1 cellular context compared by ENCODE assay signal in the genomic region with DNA sequence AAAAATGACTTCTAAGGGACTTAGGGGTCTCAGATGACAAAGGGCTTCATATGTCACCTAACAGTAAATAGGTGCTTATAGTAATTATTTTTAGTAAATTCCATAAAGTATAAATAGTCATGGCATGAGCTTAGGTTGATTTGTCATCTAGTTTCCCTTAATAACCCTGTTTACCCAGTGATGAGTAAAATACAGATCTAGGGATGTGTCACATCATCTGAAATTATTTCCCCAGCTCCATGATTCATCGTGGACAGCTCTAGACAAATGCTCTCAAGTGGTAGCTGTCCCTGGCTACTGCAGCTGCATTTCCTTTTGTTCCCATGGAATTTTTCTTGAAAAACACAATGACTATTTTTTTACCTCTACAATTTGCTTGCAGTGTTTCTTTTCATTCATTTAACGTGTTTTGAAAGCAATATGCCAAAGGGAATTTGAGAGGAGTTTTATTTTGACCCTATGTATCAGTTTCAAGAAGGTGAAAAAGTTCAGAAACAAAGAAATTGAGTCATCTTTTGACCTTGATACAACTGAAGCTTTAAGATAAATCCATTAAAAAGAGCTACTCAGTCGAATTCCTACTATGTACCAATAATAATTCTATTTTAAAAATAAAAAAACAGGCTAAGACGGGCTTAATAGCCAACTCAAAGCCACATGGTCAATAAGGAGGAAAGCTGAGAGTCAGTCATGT.
TF ChIP-seq lines count a peak whose summit lies in the region.

No MANE protein-coding gene starts in this region.

TF ChIP-seq in GM12878, 131 proteins besides CTCF, POLR2A, EP300 and RAD21 (continued from another document):
- TF ChIP-seq, protein P1, sequence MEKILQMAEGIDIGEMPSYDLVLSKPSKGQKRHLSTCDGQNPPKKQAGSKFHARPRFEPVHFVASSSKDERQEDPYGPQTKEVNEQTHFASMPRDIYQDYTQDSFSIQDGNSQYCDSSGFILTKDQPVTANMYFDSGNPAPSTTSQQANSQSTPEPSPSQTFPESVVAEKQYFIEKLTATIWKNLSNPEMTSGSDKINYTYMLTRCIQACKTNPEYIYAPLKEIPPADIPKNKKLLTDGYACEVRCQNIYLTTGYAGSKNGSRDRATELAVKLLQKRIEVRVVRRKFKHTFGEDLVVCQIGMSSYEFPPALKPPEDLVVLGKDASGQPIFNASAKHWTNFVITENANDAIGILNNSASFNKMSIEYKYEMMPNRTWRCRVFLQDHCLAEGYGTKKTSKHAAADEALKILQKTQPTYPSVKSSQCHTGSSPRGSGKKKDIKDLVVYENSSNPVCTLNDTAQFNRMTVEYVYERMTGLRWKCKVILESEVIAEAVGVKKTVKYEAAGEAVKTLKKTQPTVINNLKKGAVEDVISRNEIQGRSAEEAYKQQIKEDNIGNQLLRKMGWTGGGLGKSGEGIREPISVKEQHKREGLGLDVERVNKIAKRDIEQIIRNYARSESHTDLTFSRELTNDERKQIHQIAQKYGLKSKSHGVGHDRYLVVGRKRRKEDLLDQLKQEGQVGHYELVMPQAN (conservative IDR thresholded peaks at IDR 0.05): no peak
- TF ChIP-seq SUZ12 (IDR thresholded peaks at IDR 0.05; ENCODE audit: unreplicated experiment): no peak
- no peak for TF ChIP-seq SIN3A (IDR thresholded peaks at IDR 0.05; ENCODE audit: low read depth, low read length)
- TF ChIP-seq EED (IDR thresholded peaks at IDR 0.05; ENCODE audit: low read depth): peak; percentile 95
- no peak for TF ChIP-seq RELA (IDR thresholded peaks at IDR 0.05; ENCODE audit: borderline replicate concordance, partially characterized antibody)
- no peak for TF ChIP-seq KAT2A (conservative IDR thresholded peaks at IDR 0.05; ENCODE audit: control insufficient read depth, low read depth, low read length)
- TF ChIP-seq RCOR1 (conservative IDR thresholded peaks at IDR 0.05; ENCODE audit: low read depth, low read length): no peak
- no peak for TF ChIP-seq SREBF1 (IDR thresholded peaks at IDR 0.05; ENCODE audit: low read length)
- no peak for TF ChIP-seq USF2 (IDR thresholded peaks at IDR 0.05; ENCODE audit: borderline replicate concordance, low read depth, low read length)
- TF ChIP-seq, protein P2, sequence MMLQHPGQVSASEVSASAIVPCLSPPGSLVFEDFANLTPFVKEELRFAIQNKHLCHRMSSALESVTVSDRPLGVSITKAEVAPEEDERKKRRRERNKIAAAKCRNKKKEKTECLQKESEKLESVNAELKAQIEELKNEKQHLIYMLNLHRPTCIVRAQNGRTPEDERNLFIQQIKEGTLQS (IDR thresholded peaks at IDR 0.05; ENCODE audit: borderline replicate concordance, extremely low read depth, low read depth, low read length): no peak
- no peak for TF ChIP-seq PKNOX1 (IDR thresholded peaks at IDR 0.05)
- no peak for TF ChIP-seq SMARCA5 (IDR thresholded peaks at IDR 0.05)
- TF ChIP-seq USF1 (IDR thresholded peaks at IDR 0.05; ENCODE audit: borderline replicate concordance, extremely low read length, insufficient read depth, low read depth, low read length): no peak
